In the genomic region with DNA sequence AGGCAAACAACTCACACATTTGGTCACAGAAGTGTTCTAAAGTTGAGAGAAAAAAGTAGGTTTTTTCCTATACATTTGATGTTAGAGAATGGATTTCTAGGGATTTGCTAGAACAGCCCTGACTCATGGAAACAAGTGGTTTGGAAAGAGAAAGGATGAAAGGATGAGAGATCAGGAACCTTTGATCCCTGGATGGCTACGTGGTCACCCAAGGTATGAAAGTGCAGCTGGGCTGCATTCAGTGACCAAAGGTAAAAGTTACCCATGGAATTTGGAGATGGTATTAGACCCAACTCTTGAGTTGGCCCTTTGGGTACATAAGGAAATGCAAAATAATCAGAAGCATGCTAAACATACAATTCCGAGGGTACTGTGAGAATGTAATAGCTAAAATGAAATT, we compare ENCODE assay signal across 24 cellular contexts.
"Had no signal": no experiment of that assay in that cellular context is flagged by ENCODE, and none has a peak within 500 bp of the region (broad histone marks: within the 10 kb centered on the region; RNA-seq: fewer than 3 reads in every experiment).

No MANE protein-coding gene starts in this region.

- DNase-seq: IMR-90, Karpas-422, KG1, MG63, NCI-H1092, NCI-H1105 treated with DMSO at 0.1 percent for 48 hours, NCI-H1417 treated with DMSO at 0.1 percent for 48 hours, NCI-H146, NCI-H187, NCI-H2029, NCI-H2081 treated with DMSO at 0.1 percent for 48 hours, NCI-H2171, NCI-H226, NCI-H446, NCI-H510A, NCI-H524 treated with DMSO at 0.1 percent for 48 hours, NCI-H69, NCI-H774, Right ventricle myocardium superior, RPMI8226, SIG-M5 had no signal

- H3K36me3 ChIP-seq: MG63, SJSA1 had no signal

- H3K9me3 ChIP-seq: MG63, SJSA1 had no signal

- H3K4me3 ChIP-seq: MG63, SJSA1, SK-N-MC had no signal

- H3K27ac ChIP-seq: HL-60, SJSA1, SK-N-MC had no signal

- H3K27me3 ChIP-seq: MG63, SJSA1 had no signal
